ENCODE assay signal across 28 cellular contexts in genomic region chrX:77519765-77520164, GRCh38.
"Had no signal": no experiment of that assay in that cellular context is flagged by ENCODE, and none has a peak within 500 bp of the region (broad histone marks: within the 10 kb centered on the region; RNA-seq: fewer than 3 reads in every experiment).

No MANE protein-coding gene starts in this region.

- H3K27ac ChIP-seq: colonic mucosa, coronary artery, dorsolateral prefrontal cortex, epithelial cell of prostate, esophagus muscularis mucosa, esophagus squamous epithelium, foreskin keratinocyte, gastrocnemius medialis, gastroesophageal sphincter, heart left ventricle, heart right ventricle, hepatocyte had no signal

- H3K4me1 ChIP-seq: colonic mucosa, esophagus muscularis mucosa, esophagus squamous epithelium, foreskin keratinocyte, gastrocnemius medialis, gastroesophageal sphincter, heart left ventricle, heart right ventricle had no signal

- H3K4me2 ChIP-seq: hepatocyte had no signal

- H2AFZ ChIP-seq: hepatocyte had no signal

- H3K27me3 ChIP-seq: colonic mucosa, esophagus muscularis mucosa, esophagus squamous epithelium, foreskin keratinocyte, gastrocnemius medialis, gastroesophageal sphincter, heart left ventricle, heart right ventricle, hepatocyte had no signal

- DNase-seq: colonic mucosa; cortex of kidney; dermis blood vessel endothelial cell; dorsolateral prefrontal cortex; effector CD4-positive, alpha-beta T cell; effector CD8-positive, alpha-beta T cell; effector memory CD4-positive, alpha-beta T cell; effector memory CD8-positive, alpha-beta T cell; endodermal cell; erythroblast; esophagus squamous epithelium; foreskin fibroblast; foreskin keratinocyte; foreskin melanocyte; gastrocnemius medialis; glutamatergic neuron; head of caudate nucleus; heart left ventricle; heart right ventricle had no signal

- H3K36me3 ChIP-seq: colonic mucosa had no signal

- ATAC-seq: effector memory CD8-positive, alpha-beta T cell; esophagus mucosa; foreskin keratinocyte; gastrocnemius medialis; gastroesophageal sphincter; heart left ventricle; heart right ventricle had no signal

- H3K4me3 ChIP-seq: colonic mucosa, coronary artery, dorsolateral prefrontal cortex, esophagus muscularis mucosa, esophagus squamous epithelium, gastrocnemius medialis, gastroesophageal sphincter, heart left ventricle, heart right ventricle, hepatocyte had no signal

- H3K79me2 ChIP-seq: hepatocyte had no signal

- H3K9me3 ChIP-seq: colonic mucosa, esophagus squamous epithelium, gastrocnemius medialis, gastroesophageal sphincter had no signal

- FAIRE-seq: endometrium, endothelial cell of umbilical vein, frontal cortex had no signal
